ENCODE assay signal across 11 cellular contexts in genomic region chr11:44727114-44727372, GRCh38. TPM values are rescaled to one million over a fixed set of nuclear protein-coding genes. Genes with fewer than 3 reads are reported as not detected.
DNase-seq lines count a peak whose midpoint lies in the region; ATAC-seq, FAIRE-seq and TF ChIP-seq lines count a peak whose summit lies in the region.
"Had no signal": no experiment of that assay in that cellular context is flagged by ENCODE, and none has a peak within 500 bp of the region (broad histone marks: within the 10 kb centered on the region; RNA-seq: fewer than 3 reads in every experiment).

No MANE protein-coding gene starts in this region.

- no peaks in the 10 kb centered on the region for H3K9me2 ChIP-seq in HCT116 (ENCODE audit: insufficient read depth)

- H3K4me1 ChIP-seq in ACC112 (ENCODE audit: control insufficient read depth, insufficient read depth, low read length, unreplicated experiment) (no peaks in the 10 kb centered on the region), HCT116 (ENCODE audit: control insufficient read depth in 1 of 2, insufficient read depth in 2 of 2, low read length in 2 of 2) (peaks cover 4 to 18% of the 10 kb centered on the region in 2 experiments; a peak in 3 of 4 replicates), colonic mucosa (no peaks in the 10 kb centered on the region)

- DNase-seq in HCT116 (ENCODE audit: low read depth, low spot score), result no peak
- DNase-seq in colonic mucosa, result no peak
- DNase-seq in naive thymus-derived CD8-positive, alpha-beta T cell, result peak in 3 of 10 donors; percentile 19 to 28 (median 24)
- DNase-seq in D721Med (ENCODE audit: insufficient read length, low spot score), result no peak
- DNase-seq in NAMALWA (ENCODE audit: low spot score), result no peak
- DNase-seq in SHP77 treated with DMSO at 0.1 percent for 48 hours (lab: John Stamatoyannopoulos, UW), result no peak
- DNase-seq: DMS79 treated with DMSO at 0.1 percent for 48 hours had no signal

- no peaks in the 10 kb centered on the region for H4K20me1 ChIP-seq in HCT116 (ENCODE audit: insufficient read depth)

- FAIRE-seq in D721Med (lab: Jason Lieb, UNC), result no peak

- RAD21 ChIA-PET in HCT116 (lab: Charles Lee; ENCODE audit: low non-redundant PET in 1 of 2, low total read pairs in 2 of 2, uncharacterized antibody in 2 of 2, unreplicated experiment in 2 of 2), result interaction anchor here in 1 of 2 experiments (0.6 kb wide), 1 partner anchor 53 kb away, joined by 3 read pairs; no protein-coding TSS in a partner anchor

- H3K9ac ChIP-seq in HCT116 (ENCODE audit: low read length), result peak overlapping the region; percentile 68
- peak overlapping the region in 1 of 2 donors; percentile 72 for H3K9ac ChIP-seq in colonic mucosa (ENCODE audit: low read depth in 2 of 2, low read length in 2 of 2)

- CTCF ChIA-PET in HCT116 (lab: Charles Lee), result interaction anchor here (0.7 kb wide), 1 partner anchor 92 kb away, joined by 3 read pairs; no protein-coding TSS in a partner anchor

- TF ChIP-seq CTCF in HCT116 (IDR thresholded peaks at IDR 0.05 in 2 of 3, conservative IDR thresholded peaks at IDR 0.05 in 1 of 3; ENCODE audit: borderline replicate concordance in 1 of 3, insufficient read depth in 1 of 3, low read depth in 2 of 3, low read length in 2 of 3) (no peak), colonic mucosa (IDR thresholded peaks at IDR 0.05) (no peak), D721Med (IDR thresholded peaks at IDR 0.05; ENCODE audit: insufficient read depth, missing control alignments) (no peak)

- POLR2A ChIA-PET in HCT116 (lab: Charles Lee), result interaction anchor here (0.7 to 1.2 kb wide), 2 partner anchors 34 to 669 kb away, joined by 4 read pairs; no protein-coding TSS in a partner anchor
- POLR2A ChIA-PET in naive thymus-derived CD8-positive, alpha-beta T cell (lab: Charles Lee), result no interaction called here

- H3K4me2 ChIP-seq in HCT116 (ENCODE audit: low read length), result peak overlapping the region; percentile 95

- H3K36me3 Mint-ChIP-seq in naive thymus-derived CD8-positive, alpha-beta T cell, result no peaks in the 10 kb centered on the region

- no peaks in the 10 kb centered on the region for H3K36me3 ChIP-seq in ACC112 (ENCODE audit: insufficient read depth, low read length)
- no peaks in the 10 kb centered on the region for H3K36me3 ChIP-seq in HCT116 (ENCODE audit: control insufficient read depth in 1 of 2, insufficient read depth in 2 of 2, low read length in 2 of 2)
- H3K36me3 ChIP-seq in colonic mucosa, result no peaks in the 10 kb centered on the region

- no peaks in the 10 kb centered on the region for H3K9me3 ChIP-seq in HCT116 (ENCODE audit: control insufficient read depth in 1 of 2, insufficient read depth in 1 of 2, low read depth in 1 of 2, low read length in 2 of 2)
- no peaks in the 10 kb centered on the region for H3K9me3 ChIP-seq in colonic mucosa

- H3K79me2 ChIP-seq in ACC112 (ENCODE audit: control insufficient read depth, insufficient read depth, low read length, unreplicated experiment), result no peaks in the 10 kb centered on the region
- peaks cover 13% of the 10 kb centered on the region; the same call in 1 of the 2 replicates for H3K79me2 ChIP-seq in HCT116 (ENCODE audit: insufficient read depth, low read length)

- no peak overlapping the region for H3K27ac Mint-ChIP-seq in naive thymus-derived CD8-positive, alpha-beta T cell

- H3K4me3 ChIP-seq in ACC112 (ENCODE audit: low read depth, low read length) (peak overlapping the region; percentile 74), HCT116 (replicated peaks in 1 of 2; ENCODE audit: low read depth in 1 of 2, low read length in 2 of 2) (peak overlapping the region; percentile 74 to 82), colonic mucosa (peak overlapping the region; percentile 54)

- no peak overlapping the region for H3K4me3 Mint-ChIP-seq in naive thymus-derived CD8-positive, alpha-beta T cell

- H3K27me3 ChIP-seq in ACC112 (ENCODE audit: insufficient read depth, low read length), result peaks cover 45% of the 10 kb centered on the region
- H3K27me3 ChIP-seq in HCT116 (ENCODE audit: insufficient read depth, low read length), result no peaks in the 10 kb centered on the region
- H3K27me3 ChIP-seq in colonic mucosa, result peaks cover 4% of the 10 kb centered on the region

- H3K27ac ChIP-seq in ACC112 (ENCODE audit: low read depth, low read length), result no peak overlapping the region
- H3K27ac ChIP-seq in HCT116 (ENCODE audit: low read depth, low read length), result peak overlapping the region; percentile 48; the same call in 1 of the 2 replicates
- no peak overlapping the region for H3K27ac ChIP-seq in colonic mucosa

- no peaks in the 10 kb centered on the region for H3K9me3 Mint-ChIP-seq in naive thymus-derived CD8-positive, alpha-beta T cell
- H3K9me3 Mint-ChIP-seq: neural crest cell; stimulated activated naive CD8-positive, alpha-beta T cell treated with anti-CD3 and anti-CD28 coated beads, Interleukin-15, amount 100 ng/mL, for 72 hours had no signal

- H3K4me1 Mint-ChIP-seq in naive thymus-derived CD8-positive, alpha-beta T cell, result peaks cover 13 to 35% (median 29%) of the 10 kb centered on the region in 4 donors

- ATAC-seq in HCT116, result no peak
- peak; percentile 14 to 38 for ATAC-seq in naive thymus-derived CD8-positive, alpha-beta T cell
- no peak for ATAC-seq in GM18867 (IDR thresholded peaks at IDR 0.05; ENCODE audit: unreplicated experiment)

- H3K27me3 Mint-ChIP-seq in naive thymus-derived CD8-positive, alpha-beta T cell, result peaks cover 0 to 21% (median 2%) of the 10 kb centered on the region in 5 donors

- BruUV-seq in HCT116 (replicated peaks; lab: Mats Ljungman, UMichigan), result no TSS peak

- H2AFZ ChIP-seq in ACC112 (ENCODE audit: low read length, unreplicated experiment) (peak overlapping the region; percentile 68), HCT116 (ENCODE audit: low read depth, low read length, poor library complexity, severe bottlenecking) (no peak overlapping the region)

- intact Hi-C loops in HCT116 (cut with micrococcal nuclease), result loop anchor here (5.0 kb wide), 3 partner anchors 95 to 185 kb away; no protein-coding TSS in a partner anchor
- intact Hi-C loops in colonic mucosa (cut with DNase I), result loop anchor here (2.0 to 10.0 kb wide), 4 partner anchors 102 to 380 kb away; no protein-coding TSS in a partner anchor

- TF ChIP-seq RAD21 in HCT116 (IDR thresholded peaks at IDR 0.05; ENCODE audit: low read depth), result no peak

- TF ChIP-seq POLR2A in HCT116 (IDR thresholded peaks at IDR 0.05; ENCODE audit: borderline replicate concordance, extremely low read depth, insufficient read depth, insufficient read length), result no peak

TF ChIP-seq in HCT116, 20 proteins besides CTCF, POLR2A, EP300 and RAD21 (continues in another document):
- no peak; the same call in 1 of the 2 replicates for TF ChIP-seq POLR2AphosphoS5 (IDR thresholded peaks at IDR 0.05; ENCODE audit: low read depth, low read length)
- TF ChIP-seq, protein P1, sequence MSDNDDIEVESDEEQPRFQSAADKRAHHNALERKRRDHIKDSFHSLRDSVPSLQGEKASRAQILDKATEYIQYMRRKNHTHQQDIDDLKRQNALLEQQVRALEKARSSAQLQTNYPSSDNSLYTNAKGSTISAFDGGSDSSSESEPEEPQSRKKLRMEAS (IDR thresholded peaks at IDR 0.05), result no peak
- TF ChIP-seq REST (IDR thresholded peaks at IDR 0.05; ENCODE audit: low read depth), result no peak
- TF ChIP-seq ZNF274 (IDR thresholded peaks at IDR 0.05; ENCODE audit: low read depth, low read length), result no peak
- TF ChIP-seq, protein P2, sequence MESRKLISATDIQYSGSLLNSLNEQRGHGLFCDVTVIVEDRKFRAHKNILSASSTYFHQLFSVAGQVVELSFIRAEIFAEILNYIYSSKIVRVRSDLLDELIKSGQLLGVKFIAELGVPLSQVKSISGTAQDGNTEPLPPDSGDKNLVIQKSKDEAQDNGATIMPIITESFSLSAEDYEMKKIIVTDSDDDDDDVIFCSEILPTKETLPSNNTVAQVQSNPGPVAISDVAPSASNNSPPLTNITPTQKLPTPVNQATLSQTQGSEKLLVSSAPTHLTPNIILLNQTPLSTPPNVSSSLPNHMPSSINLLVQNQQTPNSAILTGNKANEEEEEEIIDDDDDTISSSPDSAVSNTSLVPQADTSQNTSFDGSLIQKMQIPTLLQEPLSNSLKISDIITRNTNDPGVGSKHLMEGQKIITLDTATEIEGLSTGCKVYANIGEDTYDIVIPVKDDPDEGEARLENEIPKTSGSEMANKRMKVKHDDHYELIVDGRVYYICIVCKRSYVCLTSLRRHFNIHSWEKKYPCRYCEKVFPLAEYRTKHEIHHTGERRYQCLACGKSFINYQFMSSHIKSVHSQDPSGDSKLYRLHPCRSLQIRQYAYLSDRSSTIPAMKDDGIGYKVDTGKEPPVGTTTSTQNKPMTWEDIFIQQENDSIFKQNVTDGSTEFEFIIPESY (IDR thresholded peaks at IDR 0.05; ENCODE audit: extremely low read depth, insufficient replicate concordance, low read length), result no peak
- no peak for TF ChIP-seq SRF (IDR thresholded peaks at IDR 0.05; ENCODE audit: low read depth)
- TF ChIP-seq EGR1 (IDR thresholded peaks at IDR 0.05; ENCODE audit: low read depth), result no peak

RNA-seq across cellular contexts. Expression of gene TSPAN18, which starts 0.3 kb away (rescaled TPM):
- total RNA-seq in HCT116 (2021; ENCODE audit: unreplicated experiment), result 18.3 TPM
- polyA plus RNA-seq in HCT116 (2012), result 11.6 and 16.8 TPM in 2 replicates
- total RNA-seq in colonic mucosa, result 10 to 100 TPM in 1 of 2 donors, 1 to 10 TPM in 1; 3.4 to 13.4 TPM
- total RNA-seq in naive thymus-derived CD8-positive, alpha-beta T cell, result 1 to 10 TPM; 1.3 to 1.5 TPM
- 1 to 10 TPM in 2 of 3 donors, under 1 TPM in 1; 0.73 to 5.5 (median 4.1) TPM for polyA plus RNA-seq in naive thymus-derived CD8-positive, alpha-beta T cell

Comparison
In these comparisons a context has a peak if more than half of its experiments do, and no peak if none do; other contexts are left out.
1. ATAC-seq: peak in naive thymus-derived CD8-positive, alpha-beta T cell (2 of 2); none in HCT116 (single experiment) and GM18867 (single experiment).
2. Peak in every context shown above with its lines, with median percentiles within 50 percentile points of each other: H3K4me3 ChIP-seq.